23 cellular contexts compared by ENCODE assay signal in genomic region chr22:50083462-50084081, GRCh38. TPM values are rescaled to one million over a fixed set of nuclear protein-coding genes. Genes with fewer than 3 reads are reported as not detected.
A peak's percentile ranks its signal among the peaks of the same experiment; 100 is the strongest.
DNase-seq lines count a peak whose midpoint lies in the region; ATAC-seq, FAIRE-seq and TF ChIP-seq lines count a peak whose summit lies in the region.
"Had no signal": no experiment of that assay in that cellular context is flagged by ENCODE, and none has a peak within 500 bp of the region (broad histone marks: within the 10 kb centered on the region; RNA-seq: fewer than 3 reads in every experiment).

No MANE protein-coding gene starts in this region.

- H3K9me3 ChIP-seq in astrocyte (ENCODE audit: insufficient read depth, low read depth, low read length) (no peaks in the 10 kb centered on the region), esophagus squamous epithelium (no peaks in the 10 kb centered on the region), tibial nerve (no peaks in the 10 kb centered on the region)

- peak; percentile 53 for DNase-seq in natural killer cell treated with Interleukin-12 subunit alpha and Interleukin-12 subunit beta and Interleukin-15 and Interleukin-18, amount 100 ng/mL, for 72 hours (ENCODE audit: low spot score)
- DNase-seq in natural killer cell (no peak), astrocyte (ENCODE audit: low read depth) (no peak), iPS-NIHi7 (ENCODE audit: extremely low spot score) (peak; percentile 10), esophagus squamous epithelium (lab: John Stamatoyannopoulos, UW) (no peak), tibial nerve (ENCODE audit: low spot score in 2 of 2) (no peak)
- no peak for DNase-seq in activated CD8-positive, alpha-beta memory T cell treated with anti-CD3 and anti-CD28 coated beads for 24 hours
- no peak for DNase-seq in activated naive CD4-positive, alpha-beta T cell treated with anti-CD3 and anti-CD28 coated beads for 36 hours
- DNase-seq: activated CD8-positive, alpha-beta T cell treated with anti-CD3 and anti-CD28 coated beads for 36 hours; activated naive CD4-positive, alpha-beta T cell treated with anti-CD3 and anti-CD28 coated beads, Interleukin-2, amount 50 U/mL, for 16 hours; activated T-cell treated with anti-CD3 and anti-CD28 coated beads, Interleukin-2, amount 50 U/mL, for 24 hours; foreskin fibroblast; midbrain; NCI-H1105 treated with DMSO at 0.1 percent for 48 hours; NCI-H2107; NCI-H510A; stimulated activated CD8-positive, alpha-beta memory T cell treated with anti-CD3 and anti-CD28 coated beads, Interleukin-4, amount 100 ng/mL, for 48 hours had no signal

- no peak for ATAC-seq in natural killer cell treated with Interleukin-12 subunit alpha and Interleukin-12 subunit beta and Interleukin-15 and Interleukin-18, amount 100 ng/mL, for 72 hours
- no peak for ATAC-seq in natural killer cell
- ATAC-seq: activated CD8-positive, alpha-beta T cell treated with anti-CD3 and anti-CD28 coated beads for 36 hours; WTC11 had no signal

- no peak for TF ChIP-seq POLR2A in esophagus squamous epithelium (IDR thresholded peaks at IDR 0.05)
- TF ChIP-seq POLR2A in tibial nerve (IDR thresholded peaks at IDR 0.05), result no peak

- CTCF ChIA-PET in activated naive CD4-positive, alpha-beta T cell treated with anti-CD3 and anti-CD28 coated beads for 36 hours (lab: Charles Lee), result no interaction called here

- no peaks in the 10 kb centered on the region for H3K79me2 ChIP-seq in astrocyte (ENCODE audit: insufficient read depth, low read length)

- H3K36me3 ChIP-seq in astrocyte (ENCODE audit: insufficient read depth, low read length), result no peaks in the 10 kb centered on the region
- no peaks in the 10 kb centered on the region for H3K36me3 ChIP-seq in esophagus squamous epithelium
- no peaks in the 10 kb centered on the region for H3K36me3 ChIP-seq in tibial nerve

- peak overlapping the region; percentile 3 for H3K4me3 Mint-ChIP-seq in natural killer cell treated with Interleukin-12 subunit alpha and Interleukin-12 subunit beta and Interleukin-15 and Interleukin-18, amount 100 ng/mL, for 72 hours
- H3K4me3 Mint-ChIP-seq in natural killer cell, result no peak overlapping the region
- H3K4me3 Mint-ChIP-seq in astrocyte (ENCODE audit: unreplicated experiment), result no peak overlapping the region
- H3K4me3 Mint-ChIP-seq in activated naive CD4-positive, alpha-beta T cell treated with anti-CD3 and anti-CD28 coated beads for 36 hours, result no peak overlapping the region
- H3K4me3 Mint-ChIP-seq: activated CD8-positive, alpha-beta T cell treated with anti-CD3 and anti-CD28 coated beads for 36 hours; activated T-cell treated with anti-CD3 and anti-CD28 coated beads, Interleukin-2, amount 50 U/mL, for 24 hours; T-helper 1 cell treated with Interleukin-12 subunit alpha and Interleukin-12 subunit beta and Interleukin-4 antibody, amounts not matched to agents 30 μg/mL and 1 μg/mL, for 36 hours; WTC11 had no signal

- no peak overlapping the region for H3K9ac ChIP-seq in astrocyte (ENCODE audit: low read length)

- H3K27me3 Mint-ChIP-seq in natural killer cell treated with Interleukin-12 subunit alpha and Interleukin-12 subunit beta and Interleukin-15 and Interleukin-18, amount 100 ng/mL, for 72 hours, result no peaks in the 10 kb centered on the region
- H3K27me3 Mint-ChIP-seq in natural killer cell (ENCODE audit: low read depth in 2 of 2) (no peaks in the 10 kb centered on the region), astrocyte (ENCODE audit: low read depth, unreplicated experiment) (peaks cover 15% of the 10 kb centered on the region)
- H3K27me3 Mint-ChIP-seq in activated naive CD4-positive, alpha-beta T cell treated with anti-CD3 and anti-CD28 coated beads for 36 hours (ENCODE audit: low read depth), result peaks cover 29% of the 10 kb centered on the region

- TF ChIP-seq CTCF in natural killer cell (IDR thresholded peaks at IDR 0.05) (no peak), astrocyte (IDR thresholded peaks at IDR 0.05; ENCODE audit: insufficient read depth, low read depth, low read length) (no peak), esophagus squamous epithelium (IDR thresholded peaks at IDR 0.05) (no peak), tibial nerve (IDR thresholded peaks at IDR 0.05) (no peak)

- peaks cover 7% of the 10 kb centered on the region for H3K36me3 Mint-ChIP-seq in natural killer cell treated with Interleukin-12 subunit alpha and Interleukin-12 subunit beta and Interleukin-15 and Interleukin-18, amount 100 ng/mL, for 72 hours
- no peaks in the 10 kb centered on the region for H3K36me3 Mint-ChIP-seq in natural killer cell
- H3K36me3 Mint-ChIP-seq in astrocyte (ENCODE audit: low read depth, unreplicated experiment), result no peaks in the 10 kb centered on the region
- H3K36me3 Mint-ChIP-seq in activated naive CD4-positive, alpha-beta T cell treated with anti-CD3 and anti-CD28 coated beads for 36 hours (ENCODE audit: low read depth), result peaks cover 11% of the 10 kb centered on the region
- H3K36me3 Mint-ChIP-seq: WTC11 had no signal

- peak overlapping the region in 1 of 2 donors; percentile 73 for H3K27ac Mint-ChIP-seq in natural killer cell treated with Interleukin-12 subunit alpha and Interleukin-12 subunit beta and Interleukin-15 and Interleukin-18, amount 100 ng/mL, for 72 hours
- H3K27ac Mint-ChIP-seq in natural killer cell, result peak overlapping the region in 1 of 2 donors; percentile 58
- H3K27ac Mint-ChIP-seq in astrocyte (ENCODE audit: unreplicated experiment), result no peak overlapping the region
- no peak overlapping the region for H3K27ac Mint-ChIP-seq in activated naive CD4-positive, alpha-beta T cell treated with anti-CD3 and anti-CD28 coated beads for 36 hours
- H3K27ac Mint-ChIP-seq: activated CD8-positive, alpha-beta T cell treated with anti-CD3 and anti-CD28 coated beads for 36 hours; activated T-cell treated with anti-CD3 and anti-CD28 coated beads, Interleukin-2, amount 50 U/mL, for 24 hours; T-helper 1 cell treated with Interleukin-12 subunit alpha and Interleukin-12 subunit beta and Interleukin-4 antibody, amounts not matched to agents 30 μg/mL and 1 μg/mL, for 36 hours; WTC11 had no signal

- H3K4me1 Mint-ChIP-seq in natural killer cell treated with Interleukin-12 subunit alpha and Interleukin-12 subunit beta and Interleukin-15 and Interleukin-18, amount 100 ng/mL, for 72 hours (ENCODE audit: low read depth in 2 of 2), result peaks cover 0 to 34% of the 10 kb centered on the region in 2 donors
- H3K4me1 Mint-ChIP-seq in natural killer cell (peaks cover 18 to 35% of the 10 kb centered on the region in 2 donors), astrocyte (ENCODE audit: low read depth, unreplicated experiment) (peaks cover 7% of the 10 kb centered on the region)
- peaks cover 13% of the 10 kb centered on the region for H3K4me1 Mint-ChIP-seq in activated naive CD4-positive, alpha-beta T cell treated with anti-CD3 and anti-CD28 coated beads for 36 hours (ENCODE audit: low read depth)
- H3K4me1 Mint-ChIP-seq: WTC11 had no signal

- H3K4me1 ChIP-seq in astrocyte (ENCODE audit: insufficient read depth, low read length), result peaks cover 4% of the 10 kb centered on the region
- peaks cover 4 to 27% (median 7%) of the 10 kb centered on the region in 3 donors for H3K4me1 ChIP-seq in esophagus squamous epithelium
- peaks cover 0 to 9% (median 0%) of the 10 kb centered on the region in 4 donors for H3K4me1 ChIP-seq in tibial nerve

- intact Hi-C loops in natural killer cell (cut with micrococcal nuclease) (no loop called here), esophagus squamous epithelium (cut with DNase I) (no loop called here)
- intact Hi-C loops in activated naive CD4-positive, alpha-beta T cell treated with anti-CD3 and anti-CD28 coated beads for 36 hours (cut with micrococcal nuclease), result no loop called here

- H3K4me3 ChIP-seq in astrocyte (ENCODE audit: insufficient read depth, low read depth, low read length) (no peak overlapping the region), esophagus squamous epithelium (no peak overlapping the region), tibial nerve (no peak overlapping the region)
- H3K4me3 ChIP-seq: coronary artery had no signal

- peaks cover 8% of the 10 kb centered on the region for H3K9me3 Mint-ChIP-seq in natural killer cell treated with Interleukin-12 subunit alpha and Interleukin-12 subunit beta and Interleukin-15 and Interleukin-18, amount 100 ng/mL, for 72 hours
- H3K9me3 Mint-ChIP-seq in natural killer cell (peaks cover 0 to 3% of the 10 kb centered on the region in 2 donors), astrocyte (ENCODE audit: unreplicated experiment) (peaks cover 10% of the 10 kb centered on the region)
- peaks cover 12% of the 10 kb centered on the region for H3K9me3 Mint-ChIP-seq in activated naive CD4-positive, alpha-beta T cell treated with anti-CD3 and anti-CD28 coated beads for 36 hours
- H3K9me3 Mint-ChIP-seq: T-helper 1 cell treated with Interleukin-12 subunit alpha and Interleukin-12 subunit beta and Interleukin-4 antibody, amounts not matched to agents 30 μg/mL and 1 μg/mL, for 36 hours had no signal

- no peaks in the 10 kb centered on the region for H4K20me1 ChIP-seq in astrocyte (ENCODE audit: insufficient read depth, low read length)

- FAIRE-seq in astrocyte (lab: Jason Lieb, UNC), result no peak

- H3K4me2 ChIP-seq in astrocyte (ENCODE audit: low read length), result peak overlapping the region; percentile 39

- no peak overlapping the region for H2AFZ ChIP-seq in astrocyte (ENCODE audit: low read depth, low read length)

- WGBS in esophagus squamous epithelium, 2 donors, result 33 to 55% methylated on average over 1 to 5 of the region's 18 CpGs
- WGBS in tibial nerve, 2 donors, result 68 to 77% methylated on average over 9 to 18 of the region's 18 CpGs

- H3K27me3 ChIP-seq in astrocyte (ENCODE audit: insufficient read depth, low read length) (peaks cover 2% of the 10 kb centered on the region), esophagus squamous epithelium (peaks cover 0 to 45% (median 0%) of the 10 kb centered on the region in 4 donors), tibial nerve (peaks cover 0 to 47% of the 10 kb centered on the region in 2 donors)

- no peak overlapping the region for H3K27ac ChIP-seq in astrocyte (ENCODE audit: low read depth, low read length)
- no peak overlapping the region for H3K27ac ChIP-seq in esophagus squamous epithelium
- no peak overlapping the region for H3K27ac ChIP-seq in tibial nerve
- H3K27ac ChIP-seq: coronary artery had no signal

- TF ChIP-seq EP300 in tibial nerve (IDR thresholded peaks at IDR 0.05), result no peak

RNA-seq across cellular contexts. Expression of gene MLC1, which starts 1.7 kb away (rescaled TPM):
- total RNA-seq in natural killer cell treated with Interleukin-12 subunit alpha and Interleukin-12 subunit beta and Interleukin-15 and Interleukin-18, amount 100 ng/mL, for 72 hours, result 10 to 100 TPM in 1 of 2 donors, 1 to 10 TPM in 1; 4.5 to 14.8 TPM
- 10 to 100 TPM; 67.7 to 96.1 (median 73.7) TPM for total RNA-seq in natural killer cell
- total RNA-seq in astrocyte, result 0.09 and 0.70 TPM in 2 replicates
- under 1 TPM in 2 of 4 donors, not detected in 2; under 0.01 to 0.70 TPM for total RNA-seq in esophagus squamous epithelium
- not detected for total RNA-seq in tibial nerve
- total RNA-seq in activated naive CD4-positive, alpha-beta T cell treated with anti-CD3 and anti-CD28 coated beads for 36 hours, result under 1 TPM in 1 of 2 experiments, not detected in 1; 0.05 TPM
- total RNA-seq: HT-29, pulmonary artery endothelial cell had no signal

RNA-seq across cellular contexts. Expression of gene MOV10L1, which starts 6.2 kb away (rescaled TPM):
- total RNA-seq in natural killer cell treated with Interleukin-12 subunit alpha and Interleukin-12 subunit beta and Interleukin-15 and Interleukin-18, amount 100 ng/mL, for 72 hours, result not detected
- total RNA-seq in natural killer cell (1 to 10 TPM in 2 of 3 donors, not detected in 1; 1.0 to 1.7 TPM), astrocyte (0.61 and 0.62 TPM in 2 replicates), esophagus squamous epithelium (under 1 TPM in 3 of 4 donors, not detected in 1; 0.06 to 0.57 (median 0.13) TPM), tibial nerve (1 to 10 TPM; 1.0 to 3.7 (median 2.6) TPM)
- total RNA-seq in activated naive CD4-positive, alpha-beta T cell treated with anti-CD3 and anti-CD28 coated beads for 36 hours, result not detected
- total RNA-seq: HT-29, WTC11 had no signal

RNA-seq across cellular contexts. Expression of gene TTLL8, which starts 25.5 kb away (rescaled TPM):
- total RNA-seq in natural killer cell treated with Interleukin-12 subunit alpha and Interleukin-12 subunit beta and Interleukin-15 and Interleukin-18, amount 100 ng/mL, for 72 hours, result not detected
- total RNA-seq in natural killer cell, result not detected
- total RNA-seq in astrocyte, result not detected in 2 replicates
- total RNA-seq in esophagus squamous epithelium, result not detected
- total RNA-seq in tibial nerve, result not detected
- not detected for total RNA-seq in activated naive CD4-positive, alpha-beta T cell treated with anti-CD3 and anti-CD28 coated beads for 36 hours
- total RNA-seq: activated CD8-positive, alpha-beta T cell treated with anti-CD3 and anti-CD28 coated beads for 36 hours; HT-29; pulmonary artery endothelial cell; subcutaneous adipose tissue; WTC11 had no signal

Comparison
In these comparisons a context has a peak if more than half of its experiments do, and no peak if none do; other contexts are left out.
1. DNase-seq: peak in natural killer cell treated with Interleukin-12 subunit alpha and Interleukin-12 subunit beta and Interleukin-15 and Interleukin-18, amount 100 ng/mL, for 72 hours (single experiment) and iPS-NIHi7 (single experiment); none in natural killer cell (single experiment), astrocyte (single experiment), esophagus squamous epithelium (single experiment), tibial nerve (0 of 2), activated CD8-positive, alpha-beta memory T cell treated with anti-CD3 and anti-CD28 coated beads for 24 hours (single experiment) and activated naive CD4-positive, alpha-beta T cell treated with anti-CD3 and anti-CD28 coated beads for 36 hours (single experiment).
2. RNA of gene MLC1, which starts 1.7 kb away (total RNA-seq): 67.7 to 96.1 TPM in natural killer cell; 4.5 to 14.8 TPM in natural killer cell treated with Interleukin-12 subunit alpha and Interleukin-12 subunit beta and Interleukin-15 and Interleukin-18, amount 100 ng/mL, for 72 hours, 0.09 to 0.70 TPM in astrocyte, 0.05 TPM in activated naive CD4-positive, alpha-beta T cell treated with anti-CD3 and anti-CD28 coated beads for 36 hours, under 0.01 to 0.70 TPM in esophagus squamous epithelium and not detected in tibial nerve; every median in the first group is over 4 times any median in the second.